In genomic region chr16:9670058-9670457, GRCh38 we compare ENCODE assay signal across 27 cellular contexts.
A peak's percentile ranks its signal among the peaks of the same experiment; 100 is the strongest.
DNase-seq lines count a peak whose midpoint lies in the region; ATAC-seq and TF ChIP-seq lines count a peak whose summit lies in the region.
"Had no signal": no experiment of that assay in that cellular context is flagged by ENCODE, and none has a peak within 500 bp of the region (broad histone marks: within the 10 kb centered on the region; RNA-seq: fewer than 3 reads in every experiment).

No MANE protein-coding gene starts in this region.

- ATAC-seq in GM19455 (IDR thresholded peaks at IDR 0.05; ENCODE audit: unreplicated experiment), result no peak
- no peak for ATAC-seq in effector memory CD8-positive, alpha-beta T cell (replicated peaks)
- ATAC-seq: PC-3, SK-N-SH treated with all-trans-retinoic acid at 6 μM for 48 hours had no signal

- 8% methylated on average over 4 of the region's 4 CpGs for WGBS in HUES64
- WGBS in endodermal cell (ENCODE audit: insufficient coverage in 1 of 2, insufficient read length in 1 of 2), 2 experiments, result 20 to 34% methylated on average over 3 to 4 of the region's 4 CpGs

- H3K36me3 Mint-ChIP-seq in endodermal cell (ENCODE audit: low read depth), result no peaks in the 10 kb centered on the region
- no peaks in the 10 kb centered on the region for H3K36me3 Mint-ChIP-seq in effector memory CD8-positive, alpha-beta T cell (ENCODE audit: insufficient read depth)
- H3K36me3 Mint-ChIP-seq: CD14-positive monocyte had no signal

- peak; percentile 91 for DNase-seq in ELF-1 (ENCODE audit: low read depth, low spot score)
- DNase-seq in endodermal cell, result peak; percentile 62
- peak; percentile 75 for DNase-seq in islet precursor cell
- no peak for DNase-seq in HEK293T (ENCODE audit: extremely low spot score)
- DNase-seq in effector memory CD8-positive, alpha-beta T cell, result no peak
- DNase-seq in AML-193 (lab: John Stamatoyannopoulos, UW), result no peak
- DNase-seq: BE2C; CD8-positive, alpha-beta memory T cell; DMS 273 treated with DMSO at 0.1 percent for 48 hours; DMS79; EL; GM23248; HCEC 1CT; KBM-7; MG63; NCI-H1105 treated with DMSO at 0.1 percent for 48 hours; NCI-H146; NCI-H1930; NCI-H2107; NCI-H524; NCI-H774; PC-3 had no signal

- H3K36me3 ChIP-seq in HUES64 (ENCODE audit: insufficient read depth, low read length) (peaks cover 35% of the 10 kb centered on the region), endodermal cell (ENCODE audit: control insufficient read depth, insufficient read depth, low read length) (no peaks in the 10 kb centered on the region)
- H3K36me3 ChIP-seq: BE2C, MG63 had no signal

- H3K27ac Mint-ChIP-seq in endodermal cell, result no peak overlapping the region
- H3K27ac Mint-ChIP-seq in effector memory CD8-positive, alpha-beta T cell, result no peak overlapping the region
- H3K27ac Mint-ChIP-seq: CD14-positive monocyte; CD8-positive, alpha-beta memory T cell had no signal

- POLR2A ChIA-PET in HEK293T (lab: Yijun Ruan, JAX), result no interaction called here

- H3K27me3 ChIP-seq in HUES64 (ENCODE audit: insufficient read depth, low read length), result no peaks in the 10 kb centered on the region
- H3K27me3 ChIP-seq in endodermal cell (ENCODE audit: control insufficient read depth, insufficient read depth, low read length, poor library complexity, severe bottlenecking), result no peaks in the 10 kb centered on the region
- H3K27me3 ChIP-seq: BE2C, MG63 had no signal

- no peak overlapping the region for H3K4me3 ChIP-seq in HUES64 (ENCODE audit: low read length)
- H3K4me3 ChIP-seq in endodermal cell (ENCODE audit: low read length), result no peak overlapping the region
- H3K4me3 ChIP-seq: GM23248, MG63 had no signal

- H3K9me3 Mint-ChIP-seq in endodermal cell, result no peaks in the 10 kb centered on the region
- peaks cover 1 to 4% of the 10 kb centered on the region in 2 donors for H3K9me3 Mint-ChIP-seq in effector memory CD8-positive, alpha-beta T cell

- TF ChIP-seq CTCF in endodermal cell (conservative IDR thresholded peaks at IDR 0.05), result no peak

- peaks cover 9% of the 10 kb centered on the region for H3K27me3 Mint-ChIP-seq in endodermal cell (ENCODE audit: insufficient read depth)
- peaks cover 0 to 3% of the 10 kb centered on the region in 2 donors for H3K27me3 Mint-ChIP-seq in effector memory CD8-positive, alpha-beta T cell

- H3K9me3 ChIP-seq in HUES64 (ENCODE audit: insufficient read depth, low read depth, low read length), result no peaks in the 10 kb centered on the region
- H3K9me3 ChIP-seq in endodermal cell (ENCODE audit: control insufficient read depth, low read length), result no peaks in the 10 kb centered on the region
- H3K9me3 ChIP-seq: BE2C, MG63 had no signal

- peaks cover 15% of the 10 kb centered on the region for H3K4me1 ChIP-seq in HUES64 (ENCODE audit: insufficient read depth, low read length)
- H3K4me1 ChIP-seq in endodermal cell (ENCODE audit: control insufficient read depth, insufficient read depth, low read length), result peaks cover 4% of the 10 kb centered on the region
- H3K4me1 ChIP-seq: BE2C had no signal

- H3K9ac ChIP-seq in HUES64 (ENCODE audit: low read depth, low read length) (peak overlapping the region; percentile 27), endodermal cell (ENCODE audit: extremely low read depth, low read length, poor library complexity, severe bottlenecking) (no peak overlapping the region)
- H3K9ac ChIP-seq: GM23248 had no signal

- CTCF ChIA-PET in HEK293T (lab: Yijun Ruan, JAX), result no interaction called here

- H3K27ac ChIP-seq in HUES64 (ENCODE audit: low read depth, low read length) (peak overlapping the region; percentile 86; the same call in 1 of the 2 replicates), endodermal cell (ENCODE audit: low read depth, low read length) (no peak overlapping the region)
- H3K27ac ChIP-seq: 22Rv1, GM23248 had no signal

- H3K4me3 Mint-ChIP-seq in endodermal cell, result no peak overlapping the region
- no peak overlapping the region for H3K4me3 Mint-ChIP-seq in effector memory CD8-positive, alpha-beta T cell
- H3K4me3 Mint-ChIP-seq: CD14-positive monocyte; CD8-positive, alpha-beta memory T cell had no signal

- H3K4me1 Mint-ChIP-seq in endodermal cell, result peaks cover 10% of the 10 kb centered on the region
- H3K4me1 Mint-ChIP-seq in effector memory CD8-positive, alpha-beta T cell (ENCODE audit: low read depth in 2 of 2), result no peaks in the 10 kb centered on the region
- H3K4me1 Mint-ChIP-seq: CD14-positive monocyte; CD8-positive, alpha-beta memory T cell had no signal

TF ChIP-seq in HEK293T, 16 proteins besides CTCF, POLR2A, EP300 and RAD21:
- TF ChIP-seq SUZ12 (IDR thresholded peaks at IDR 0.05), result no peak
- no peak for TF ChIP-seq ARNT (IDR thresholded peaks at IDR 0.05)
- no peak for TF ChIP-seq CTBP1 (IDR thresholded peaks at IDR 0.05; ENCODE audit: borderline replicate concordance)
- TF ChIP-seq HDGF (IDR thresholded peaks at IDR 0.05; ENCODE audit: borderline replicate concordance), result no peak
- TF ChIP-seq ZNF384 (IDR thresholded peaks at IDR 0.05), result no peak
- no peak for TF ChIP-seq BHLHE40 (IDR thresholded peaks at IDR 0.05; ENCODE audit: borderline replicate concordance)
- TF ChIP-seq NFRKB (IDR thresholded peaks at IDR 0.05), result no peak
- TF ChIP-seq L3MBTL2 (conservative IDR thresholded peaks at IDR 0.05), result no peak
- TF ChIP-seq PKNOX1 (IDR thresholded peaks at IDR 0.05), result no peak
- no peak for TF ChIP-seq SP1 (IDR thresholded peaks at IDR 0.05)
- no peak for TF ChIP-seq FOXA1 (IDR thresholded peaks at IDR 0.05)
- no peak for TF ChIP-seq FOXK2 (IDR thresholded peaks at IDR 0.05)
- no peak for TF ChIP-seq ELF4 (IDR thresholded peaks at IDR 0.05)
- TF ChIP-seq LEF1 (IDR thresholded peaks at IDR 0.05; ENCODE audit: borderline replicate concordance), result no peak
- TF ChIP-seq TARDBP (IDR thresholded peaks at IDR 0.05), result no peak
- TF ChIP-seq FOXM1 (IDR thresholded peaks at IDR 0.05; ENCODE audit: borderline replicate concordance), result no peak

Comparison
In these comparisons a context has a peak if more than half of its experiments do, and no peak if none do; other contexts are left out.
1. DNase-seq: peak in ELF-1 (single experiment), endodermal cell (single experiment) and islet precursor cell (single experiment); none in HEK293T (single experiment), effector memory CD8-positive, alpha-beta T cell (0 of 3) and AML-193 (0 of 2).